ENCODE assay signal across 1 cellular context in genomic region chr1:97379387-97380075, GRCh38.
TF ChIP-seq lines count a peak whose summit lies in the region.

No MANE protein-coding gene starts in this region.

TF ChIP-seq in IMR-90, 13 proteins besides CTCF, POLR2A, EP300 and RAD21 (continued from another document):
- TF ChIP-seq, protein P1, sequence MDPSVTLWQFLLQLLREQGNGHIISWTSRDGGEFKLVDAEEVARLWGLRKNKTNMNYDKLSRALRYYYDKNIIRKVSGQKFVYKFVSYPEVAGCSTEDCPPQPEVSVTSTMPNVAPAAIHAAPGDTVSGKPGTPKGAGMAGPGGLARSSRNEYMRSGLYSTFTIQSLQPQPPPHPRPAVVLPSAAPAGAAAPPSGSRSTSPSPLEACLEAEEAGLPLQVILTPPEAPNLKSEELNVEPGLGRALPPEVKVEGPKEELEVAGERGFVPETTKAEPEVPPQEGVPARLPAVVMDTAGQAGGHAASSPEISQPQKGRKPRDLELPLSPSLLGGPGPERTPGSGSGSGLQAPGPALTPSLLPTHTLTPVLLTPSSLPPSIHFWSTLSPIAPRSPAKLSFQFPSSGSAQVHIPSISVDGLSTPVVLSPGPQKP (IDR thresholded peaks at IDR 0.05; ENCODE audit: borderline replicate concordance, low read depth, low read length) = no peak
- TF ChIP-seq RCOR1 (IDR thresholded peaks at IDR 0.05; ENCODE audit: insufficient replicate concordance, low read length) (peak; percentile 18), RFX5 (IDR thresholded peaks at IDR 0.05; ENCODE audit: low read depth, low read length) (no peak), MAZ (IDR thresholded peaks at IDR 0.05; ENCODE audit: borderline replicate concordance, low read depth, low read length) (no peak), FOS (IDR thresholded peaks at IDR 0.05; ENCODE audit: low read depth, low read length) (no peak), MXI1 (IDR thresholded peaks at IDR 0.05; ENCODE audit: borderline replicate concordance, low read depth, low read length) (no peak), BHLHE40 (IDR thresholded peaks at IDR 0.05; ENCODE audit: low read depth, low read length) (0 out of 2 replicates have a peak, but pooled peaks have one; percentile 17), USF2 (IDR thresholded peaks at IDR 0.05; ENCODE audit: low read depth, low read length) (no peak), SMC3 (IDR thresholded peaks at IDR 0.05; ENCODE audit: low read depth, low read length) (no peak)
